1 cellular context compared by ENCODE assay signal in the genomic region with DNA sequence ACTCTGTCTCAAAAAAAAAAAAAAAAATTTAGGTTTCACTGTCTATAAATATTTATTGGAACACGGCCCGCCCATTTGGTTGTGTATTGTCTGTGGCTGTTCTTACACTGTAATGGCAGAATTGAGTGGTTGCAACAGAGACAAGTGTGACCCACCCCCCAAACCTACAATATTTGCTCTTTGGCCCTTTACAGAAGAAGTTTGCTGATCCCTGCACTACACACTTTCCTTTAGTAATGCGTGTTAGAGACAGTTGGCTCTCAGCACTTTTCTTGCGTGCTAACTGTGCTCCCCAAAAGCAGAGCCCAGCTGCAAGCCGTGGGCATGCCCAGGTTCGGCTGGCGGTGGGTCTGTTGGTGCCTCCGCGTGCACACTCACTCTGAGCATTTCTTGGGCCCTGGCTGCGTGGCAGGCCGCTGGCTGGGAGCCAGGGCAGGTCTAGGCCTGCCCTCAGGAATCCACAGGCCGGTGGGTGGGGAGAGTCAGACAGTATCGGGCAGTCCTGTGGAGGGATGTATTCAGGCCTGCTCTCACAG.
TF ChIP-seq lines count a peak whose summit lies in the region.

No MANE protein-coding gene starts in this region.

TF ChIP-seq in GM23338, 12 proteins besides CTCF, POLR2A, EP300 and RAD21 (continued from another document):
- no peak for TF ChIP-seq REST (IDR thresholded peaks at IDR 0.05; ENCODE audit: unreplicated experiment)
- no peak for TF ChIP-seq EZH2phosphoT487 (IDR thresholded peaks at IDR 0.05; ENCODE audit: unreplicated experiment)
- no peak for TF ChIP-seq CREB1 (CRISPR knock-in tag; IDR thresholded peaks at IDR 0.05; ENCODE audit: low read depth)
- no peak for TF ChIP-seq POLR2AphosphoS5 (IDR thresholded peaks at IDR 0.05; ENCODE audit: low read depth)
